Comparison of ENCODE assay signal across 28 cellular contexts in the genomic region with DNA sequence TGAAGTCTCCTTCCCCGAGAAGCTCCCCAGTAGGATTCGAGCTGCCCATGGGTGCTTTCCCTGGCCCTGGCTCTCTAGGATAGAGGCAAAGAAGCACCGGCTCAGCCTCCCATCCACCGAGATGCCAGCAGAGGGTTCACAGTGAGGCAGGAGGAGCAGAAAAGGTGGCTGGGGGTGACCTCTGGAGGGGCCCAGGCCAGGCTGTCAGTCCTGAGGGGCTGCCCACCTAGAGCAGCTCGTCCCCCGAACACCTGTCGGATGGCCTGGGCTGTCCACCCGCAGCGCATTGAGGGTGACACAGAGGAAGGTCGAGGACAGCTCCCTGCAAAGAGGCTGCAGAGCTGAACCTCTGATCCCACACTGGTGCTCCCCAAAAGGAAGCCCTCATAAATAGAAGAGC.
A peak's percentile ranks its signal among the peaks of the same experiment; 100 is the strongest.
DNase-seq lines count a peak whose midpoint lies in the region; ATAC-seq and TF ChIP-seq lines count a peak whose summit lies in the region.
"Had no signal": no experiment of that assay in that cellular context is flagged by ENCODE, and none has a peak within 500 bp of the region (broad histone marks: within the 10 kb centered on the region; RNA-seq: fewer than 3 reads in every experiment).

No MANE protein-coding gene starts in this region.

- no peak for ATAC-seq in natural killer cell treated with Interleukin-12 subunit alpha and Interleukin-12 subunit beta and Interleukin-15 and Interleukin-18, amount 100 ng/mL, for 72 hours
- no peak for ATAC-seq in natural killer cell
- ATAC-seq in sciatic nerve, result no peak
- ATAC-seq: CD8-positive, alpha-beta T cell; GM12878 had no signal

- TF ChIP-seq CTCF in natural killer cell (IDR thresholded peaks at IDR 0.05) (no peak), endodermal cell (conservative IDR thresholded peaks at IDR 0.05) (no peak)

- H3K9ac ChIP-seq in endodermal cell (ENCODE audit: extremely low read depth, low read length, poor library complexity, severe bottlenecking), result no peak overlapping the region
- H3K9ac ChIP-seq: KMS-11 had no signal

- peaks cover 5% of the 10 kb centered on the region for H3K9me3 ChIP-seq in endodermal cell (ENCODE audit: control insufficient read depth, low read length)

- intact Hi-C loops in natural killer cell (cut with micrococcal nuclease), result no loop called here
- intact Hi-C loops in sciatic nerve (cut with DNase I), result no loop called here

- DNase-seq in natural killer cell treated with Interleukin-12 subunit alpha and Interleukin-12 subunit beta and Interleukin-15 and Interleukin-18, amount 100 ng/mL, for 72 hours (ENCODE audit: low spot score), result peak; percentile 39
- no peak for DNase-seq in natural killer cell
- peak; percentile 17 for DNase-seq in endodermal cell
- DNase-seq in sciatic nerve (ENCODE audit: low spot score), result peak; percentile 33
- no peak for DNase-seq in SKM-1 treated with dmso at 0.1 percent for 144 hours (lab: John Stamatoyannopoulos, UW; ENCODE audit: unreplicated experiment)
- DNase-seq in GM19240 (ENCODE audit: insufficient read length, low spot score), result no peak
- no peak for DNase-seq in NOMO-1 (lab: John Stamatoyannopoulos, UW; ENCODE audit: unreplicated experiment in 2 of 2)
- DNase-seq: Caco-2; CD8-positive, alpha-beta T cell; DMS79; EL; GDM1; MM.1S; NCI-H1048; NCI-H1417; NCI-H1694; NCI-H2029 treated with DMSO at 0.1 percent for 48 hours; NCI-H446 treated with DMSO at 0.1 percent for 48 hours; NCI-H526; NCI-H82; NK-92 treated with Interleukin-12 subunit alpha and Interleukin-12 subunit beta, amount 100 ng/mL, for 24 hours; SHP77 treated with DMSO at 0.1 percent for 48 hours had no signal

- H3K27me3 Mint-ChIP-seq in natural killer cell treated with Interleukin-12 subunit alpha and Interleukin-12 subunit beta and Interleukin-15 and Interleukin-18, amount 100 ng/mL, for 72 hours, result peaks cover 0 to 5% of the 10 kb centered on the region in 2 donors
- H3K27me3 Mint-ChIP-seq in natural killer cell (ENCODE audit: low read depth in 2 of 2), result peaks cover 0 to 6% of the 10 kb centered on the region in 2 donors
- H3K27me3 Mint-ChIP-seq in endodermal cell (ENCODE audit: insufficient read depth), result peaks cover 2% of the 10 kb centered on the region
- H3K27me3 Mint-ChIP-seq: IgD-negative memory B cell had no signal

- H3K4me1 Mint-ChIP-seq in natural killer cell treated with Interleukin-12 subunit alpha and Interleukin-12 subunit beta and Interleukin-15 and Interleukin-18, amount 100 ng/mL, for 72 hours (ENCODE audit: low read depth in 2 of 2), result peaks cover 0 to 3% of the 10 kb centered on the region in 2 donors
- H3K4me1 Mint-ChIP-seq in natural killer cell (no peaks in the 10 kb centered on the region), endodermal cell (no peaks in the 10 kb centered on the region)
- H3K4me1 Mint-ChIP-seq: B cell, IgD-negative memory B cell had no signal

- H3K9me3 Mint-ChIP-seq in natural killer cell treated with Interleukin-12 subunit alpha and Interleukin-12 subunit beta and Interleukin-15 and Interleukin-18, amount 100 ng/mL, for 72 hours, result no peaks in the 10 kb centered on the region
- H3K9me3 Mint-ChIP-seq in natural killer cell, result no peaks in the 10 kb centered on the region
- peaks cover 7% of the 10 kb centered on the region for H3K9me3 Mint-ChIP-seq in endodermal cell

- H3K27me3 ChIP-seq in endodermal cell (ENCODE audit: control insufficient read depth, insufficient read depth, low read length, poor library complexity, severe bottlenecking), result no peaks in the 10 kb centered on the region

- no peak overlapping the region for H3K27ac Mint-ChIP-seq in natural killer cell treated with Interleukin-12 subunit alpha and Interleukin-12 subunit beta and Interleukin-15 and Interleukin-18, amount 100 ng/mL, for 72 hours
- H3K27ac Mint-ChIP-seq in natural killer cell, result no peak overlapping the region
- no peak overlapping the region for H3K27ac Mint-ChIP-seq in endodermal cell
- H3K27ac Mint-ChIP-seq: B cell; CD8-positive, alpha-beta T cell; IgD-negative memory B cell had no signal

- H3K27ac ChIP-seq in endodermal cell (ENCODE audit: low read depth, low read length), result no peak overlapping the region
- H3K27ac ChIP-seq: C4-2B, HL-60, KMS-11 had no signal

- no peak overlapping the region for H3K4me3 ChIP-seq in endodermal cell (ENCODE audit: low read length)
- H3K4me3 ChIP-seq: GM12878 had no signal

- no peak overlapping the region for H3K4me3 Mint-ChIP-seq in natural killer cell treated with Interleukin-12 subunit alpha and Interleukin-12 subunit beta and Interleukin-15 and Interleukin-18, amount 100 ng/mL, for 72 hours
- H3K4me3 Mint-ChIP-seq in natural killer cell, result no peak overlapping the region
- no peak overlapping the region for H3K4me3 Mint-ChIP-seq in endodermal cell
- H3K4me3 Mint-ChIP-seq: B cell; CD8-positive, alpha-beta T cell; IgD-negative memory B cell had no signal

- 82 to 89% methylated on average over 7 to 10 of the region's 10 CpGs for WGBS in endodermal cell (ENCODE audit: insufficient coverage in 1 of 2, insufficient read length in 1 of 2), 2 experiments

- H3K36me3 ChIP-seq in endodermal cell (ENCODE audit: control insufficient read depth, insufficient read depth, low read length), result no peaks in the 10 kb centered on the region

- H3K36me3 Mint-ChIP-seq in natural killer cell treated with Interleukin-12 subunit alpha and Interleukin-12 subunit beta and Interleukin-15 and Interleukin-18, amount 100 ng/mL, for 72 hours, result no peaks in the 10 kb centered on the region
- H3K36me3 Mint-ChIP-seq in natural killer cell (no peaks in the 10 kb centered on the region), endodermal cell (ENCODE audit: low read depth) (peaks cover 4% of the 10 kb centered on the region)
- H3K36me3 Mint-ChIP-seq: CD8-positive, alpha-beta T cell; IgD-negative memory B cell had no signal

- H3K4me1 ChIP-seq in endodermal cell (ENCODE audit: control insufficient read depth, insufficient read depth, low read length), result no peaks in the 10 kb centered on the region

Comparison
In these comparisons a context has a peak if more than half of its experiments do, and no peak if none do; other contexts are left out.
1. DNase-seq: peak in natural killer cell treated with Interleukin-12 subunit alpha and Interleukin-12 subunit beta and Interleukin-15 and Interleukin-18, amount 100 ng/mL, for 72 hours (single experiment), endodermal cell (single experiment) and sciatic nerve (single experiment); none in natural killer cell (single experiment), SKM-1 treated with dmso at 0.1 percent for 144 hours (single experiment), GM19240 (single experiment) and NOMO-1 (0 of 2).